Comparison of ENCODE assay signal across 22 cellular contexts in the genomic region with DNA sequence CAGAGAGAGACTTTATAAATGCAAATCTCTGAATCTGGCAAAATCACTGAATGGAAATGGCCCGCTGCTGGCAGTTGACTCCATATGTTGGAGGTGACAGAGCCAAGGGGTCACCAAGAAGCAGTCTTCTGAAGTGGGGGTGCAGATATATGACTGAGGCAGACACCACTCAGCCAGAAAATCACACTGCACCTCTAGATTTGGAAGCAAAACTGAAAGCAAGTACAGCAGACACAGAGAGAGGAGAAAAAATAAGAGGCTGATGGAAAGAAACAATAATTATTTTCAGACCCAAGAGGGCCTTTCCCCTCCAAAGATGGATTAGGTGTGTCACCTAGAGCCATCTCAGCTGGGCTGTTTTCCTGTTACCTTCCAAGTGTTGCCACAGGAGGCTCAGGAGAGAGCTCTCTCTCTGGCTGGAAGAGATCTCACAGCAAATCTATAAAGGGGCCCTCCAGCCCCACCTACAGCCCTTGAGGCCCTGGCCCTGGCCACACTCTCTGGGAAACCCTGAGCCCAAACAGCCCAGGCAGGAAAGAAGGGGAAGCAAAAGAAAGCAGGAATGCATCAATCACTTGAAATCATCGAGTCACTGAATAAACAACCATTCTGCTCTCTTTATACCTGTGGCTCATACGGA.
"Had no signal": no experiment of that assay in that cellular context is flagged by ENCODE, and none has a peak within 500 bp of the region (broad histone marks: within the 10 kb centered on the region; RNA-seq: fewer than 3 reads in every experiment).

No MANE protein-coding gene starts in this region.

- H3K27me3 Mint-ChIP-seq: activated CD8-positive, alpha-beta T cell treated with anti-CD3 and anti-CD28 coated beads for 36 hours; central memory CD8-positive, alpha-beta T cell; effector memory CD8-positive, alpha-beta T cell; type B pancreatic cell had no signal

- H3K9me3 Mint-ChIP-seq: activated CD8-positive, alpha-beta T cell treated with anti-CD3 and anti-CD28 coated beads for 36 hours; activated T-cell treated with anti-CD3 and anti-CD28 coated beads, Interleukin-2, amount 50 U/mL, for 4 hours had no signal

- H3K27ac ChIP-seq: epithelial cell of prostate, heart left ventricle, prostate gland, suprapubic skin had no signal

- H3K4me1 ChIP-seq: heart left ventricle, prostate gland, suprapubic skin had no signal

- H3K36me3 Mint-ChIP-seq: activated naive CD8-positive, alpha-beta T cell; brain; natural killer cell; type B pancreatic cell had no signal

- FAIRE-seq: frontal cortex, keratinocyte had no signal

- ATAC-seq: activated CD8-positive, alpha-beta T cell treated with anti-CD3 and anti-CD28 coated beads for 36 hours; activated T-cell treated with anti-CD3 and anti-CD28 coated beads, Interleukin-2, amount 50 U/mL, for 4 hours; effector memory CD8-positive, alpha-beta T cell; heart left ventricle; left lobe of liver; natural killer cell; right cardiac atrium had no signal

- H3K27ac Mint-ChIP-seq: activated CD8-positive, alpha-beta T cell treated with anti-CD3 and anti-CD28 coated beads for 36 hours; activated naive CD8-positive, alpha-beta T cell; effector memory CD8-positive, alpha-beta T cell; natural killer cell; type B pancreatic cell had no signal

- H3K4me2 ChIP-seq: smooth muscle cell had no signal

- H3K9me3 ChIP-seq: heart left ventricle, prostate gland, suprapubic skin had no signal

- H3K4me1 Mint-ChIP-seq: central memory CD8-positive, alpha-beta T cell; natural killer cell had no signal

- H3K4me3 ChIP-seq: heart left ventricle, prostate gland, smooth muscle cell, suprapubic skin had no signal

- H3K36me3 ChIP-seq: heart left ventricle, prostate gland, suprapubic skin had no signal

- H3K27me3 ChIP-seq: heart left ventricle had no signal

- H3K4me3 Mint-ChIP-seq: activated CD8-positive, alpha-beta T cell treated with anti-CD3 and anti-CD28 coated beads for 36 hours; activated naive CD8-positive, alpha-beta T cell; activated T-cell treated with anti-CD3 and anti-CD28 coated beads, Interleukin-2, amount 50 U/mL, for 4 hours; brain; central memory CD8-positive, alpha-beta T cell; effector memory CD8-positive, alpha-beta T cell; natural killer cell; type B pancreatic cell had no signal

- DNase-seq: activated CD8-positive, alpha-beta T cell treated with anti-CD3 and anti-CD28 coated beads for 36 hours; activated effector memory CD4-positive, alpha-beta T cell treated with anti-CD3 and anti-CD28 coated beads, Interleukin-2, amount 50 U/mL, for 16 hours; activated T-cell treated with anti-CD3 and anti-CD28 coated beads, Interleukin-2, amount 50 U/mL, for 4 hours; dermis blood vessel endothelial cell; effector memory CD8-positive, alpha-beta T cell; heart left ventricle; natural killer cell; right cardiac atrium; stimulated activated CD4-positive, alpha-beta T cell treated with anti-CD3 and anti-CD28 coated beads, Interleukin-4, amount 100 ng/mL, for 4 hours; stimulated activated CD8-positive, alpha-beta memory T cell treated with anti-CD3 and anti-CD28 coated beads, Interleukin-4, amount 100 ng/mL, for 48 hours; stimulated activated naive CD4-positive, alpha-beta T cell treated with Interleukin-2 at 50 U/mL for 16 hours had no signal
